In genomic region chr6:36797055-36797454, GRCh38 we compare ENCODE assay signal across 27 cellular contexts. TPM values are rescaled to one million over a fixed set of nuclear protein-coding genes. Genes with fewer than 3 reads are reported as not detected.
A peak's percentile ranks its signal among the peaks of the same experiment; 100 is the strongest.
DNase-seq lines count a peak whose midpoint lies in the region; ATAC-seq, FAIRE-seq and TF ChIP-seq lines count a peak whose summit lies in the region.
"Had no signal": no experiment of that assay in that cellular context is flagged by ENCODE, and none has a peak within 500 bp of the region (broad histone marks: within the 10 kb centered on the region; RNA-seq: fewer than 3 reads in every experiment).

No MANE protein-coding gene starts in this region.

- TF ChIP-seq CTCF in liver (IDR thresholded peaks at IDR 0.05; ENCODE audit: low read depth, low read length, missing input control) (no peak), HepG2 (CRISPR knock-in tag; IDR thresholded peaks at IDR 0.05) (no peak), kidney (IDR thresholded peaks at IDR 0.05; ENCODE audit: borderline replicate concordance, extremely low read depth, insufficient read depth) (no peak), right lobe of liver (IDR thresholded peaks at IDR 0.05) (no peak)

- WGBS in liver, result 48% methylated on average over 12 of the region's 12 CpGs
- 37% methylated on average over 12 of the region's 12 CpGs for WGBS in HepG2 (ENCODE audit: low lambda C conversion rate)
- WGBS in right lobe of liver (ENCODE audit: insufficient coverage, low coverage, low lambda C conversion rate, missing lambda C conversion rate), result 50% methylated on average over 10 of the region's 12 CpGs

- H3K9me3 ChIP-seq in liver (ENCODE audit: control insufficient read depth in 4 of 4, low read length in 3 of 4), result no peaks in the 10 kb centered on the region
- H3K9me3 ChIP-seq in HepG2 (ENCODE audit: low read length), result no peaks in the 10 kb centered on the region
- no peaks in the 10 kb centered on the region for H3K9me3 ChIP-seq in kidney (ENCODE audit: control insufficient read depth in 1 of 2, low read length in 2 of 2)
- no peaks in the 10 kb centered on the region for H3K9me3 ChIP-seq in right lobe of liver
- H3K9me3 ChIP-seq: A549; BLaER1 treated with 17β-estradiol and CSF1 and Interleukin-3, amounts not matched to agents 10 nM and 100 nM; Caco-2 had no signal

- DNase-seq in HepG2 (ENCODE audit: low spot score), result no peak
- DNase-seq in kidney, result peak; percentile 39
- DNase-seq in right lobe of liver, result peak in 1 of 3 donors; percentile 57
- DNase-seq in stimulated activated naive CD4-positive, alpha-beta T cell (lab: John Stamatoyannopoulos, UW), result no peak
- DNase-seq in DMS153 (lab: John Stamatoyannopoulos, UW), result no peak
- no peak for DNase-seq in activated naive CD4-positive, alpha-beta T cell treated with anti-CD3 and anti-CD28 coated beads, Interleukin-2, amount 50 U/mL, for 16 hours
- DNase-seq: AML-193; Caco-2; Calu3; CD4-positive, alpha-beta T cell; CD8-positive, alpha-beta T cell; DMS53; DMS79; DND-41; EL; GDM1 had no signal

- no peaks in the 10 kb centered on the region for H3K79me2 ChIP-seq in HepG2 (ENCODE audit: insufficient read depth, low read length)

- CTCF ChIA-PET in HepG2 (lab: Yijun Ruan, JAX; ENCODE audit: low intra/inter-chr PET ratio, low total read pairs), result no interaction called here

- no peaks in the 10 kb centered on the region for H3K36me3 ChIP-seq in liver (ENCODE audit: control insufficient read depth in 4 of 4, insufficient read depth in 3 of 4, low read depth in 1 of 4, low read length in 3 of 4)
- no peaks in the 10 kb centered on the region for H3K36me3 ChIP-seq in HepG2 (replicated peaks in 1 of 2; ENCODE audit: control insufficient read depth in 1 of 2, insufficient read depth in 2 of 2, low read length in 2 of 2)
- no peaks in the 10 kb centered on the region for H3K36me3 ChIP-seq in kidney (ENCODE audit: control insufficient read depth in 1 of 2, insufficient read depth in 2 of 2, low read length in 2 of 2)
- H3K36me3 ChIP-seq in right lobe of liver, result no peaks in the 10 kb centered on the region
- H3K36me3 ChIP-seq: BLaER1 treated with 17β-estradiol and CSF1 and Interleukin-3, amounts not matched to agents 10 nM and 100 nM had no signal

- in situ Hi-C loops in HepG2 (cut with HindIII; ENCODE audit: extremely low pct_ligation_motif_present, low pct_unique_long_range_greater_than_20kb), result no loop called here

- TF ChIP-seq RAD21 in liver (IDR thresholded peaks at IDR 0.05) (no peak), HepG2 (CRISPR knock-in tag; IDR thresholded peaks at IDR 0.05) (no peak)

- POLR2A ChIA-PET in HepG2 (lab: Yijun Ruan, JAX), result no interaction called here

- H3K4me1 ChIP-seq in liver (ENCODE audit: control insufficient read depth in 4 of 4, insufficient read depth in 4 of 4, low read length in 3 of 4) (no peaks in the 10 kb centered on the region), HepG2 (ENCODE audit: insufficient read depth, low read length) (no peaks in the 10 kb centered on the region), kidney (ENCODE audit: control insufficient read depth in 1 of 2, insufficient read depth in 1 of 2, low read depth in 1 of 2, low read length in 2 of 2) (no peaks in the 10 kb centered on the region), right lobe of liver (no peaks in the 10 kb centered on the region)
- H3K4me1 ChIP-seq: A549, Caco-2 had no signal

- H3K4me3 ChIP-seq in liver (ENCODE audit: low read depth in 1 of 3, low read length in 3 of 3) (no peak overlapping the region), HepG2 (replicated peaks in 1 of 3; ENCODE audit: insufficient read depth in 1 of 3, low read depth in 2 of 3, low read length in 3 of 3) (no peak overlapping the region), kidney (ENCODE audit: low read length in 2 of 2) (no peak overlapping the region), right lobe of liver (no peak overlapping the region)
- H3K4me3 ChIP-seq: A549; BLaER1 treated with 17β-estradiol and CSF1 and Interleukin-3, amounts not matched to agents 10 nM and 100 nM; GM12878 had no signal

- intact Hi-C loops in HepG2 (cut with micrococcal nuclease; ENCODE audit: unreplicated experiment) (no loop called here), kidney (cut with DNase I) (no loop called here), right lobe of liver (cut with DNase I) (no loop called here)

- no peak overlapping the region for H3K9ac ChIP-seq in liver (ENCODE audit: low read depth in 1 of 2, low read length in 2 of 2)
- no peak overlapping the region for H3K9ac ChIP-seq in HepG2 (ENCODE audit: insufficient read depth, low read depth, low read length)
- no peak overlapping the region for H3K9ac ChIP-seq in kidney (ENCODE audit: low read length in 2 of 2)
- H3K9ac ChIP-seq: BLaER1 treated with 17β-estradiol and CSF1 and Interleukin-3, amounts not matched to agents 10 nM and 100 nM had no signal

- H4K20me1 ChIP-seq in HepG2 (ENCODE audit: insufficient read depth, low read length), result no peaks in the 10 kb centered on the region
- H4K20me1 ChIP-seq: BLaER1 treated with 17β-estradiol and CSF1 and Interleukin-3, amounts not matched to agents 10 nM and 100 nM had no signal

- H3K4me2 ChIP-seq in HepG2 (ENCODE audit: low read depth, low read length), result no peak overlapping the region
- H3K4me2 ChIP-seq: A549 had no signal

- BruUV-seq in HepG2 (replicated peaks; lab: Mats Ljungman, UMichigan), result no TSS peak

- H2AFZ ChIP-seq in HepG2 (ENCODE audit: low read length), result no peak overlapping the region

- TF ChIP-seq EP300 in HepG2 (IDR thresholded peaks at IDR 0.05; ENCODE audit: low read depth in 2 of 2, low read length in 2 of 2), result no peak
- no peak for TF ChIP-seq EP300 in HepG2 (CRISPR knock-in tag; IDR thresholded peaks at IDR 0.05; ENCODE audit: borderline replicate concordance)

- FAIRE-seq in HepG2 (lab: Jason Lieb, UNC), result no peak
- no peak for FAIRE-seq in kidney (lab: Jason Lieb, UNC)
- FAIRE-seq: A549, D721Med, GM12878, GM12892, GM18507, GM19239 had no signal

- no peak overlapping the region for H3K27ac ChIP-seq in liver (ENCODE audit: low read depth in 1 of 2, low read length in 2 of 2)
- H3K27ac ChIP-seq in HepG2 (ENCODE audit: extremely low read length, insufficient read depth, low read length), result no peak overlapping the region
- no peak overlapping the region for H3K27ac ChIP-seq in kidney (ENCODE audit: low read depth in 2 of 2, low read length in 2 of 2)
- no peak overlapping the region for H3K27ac ChIP-seq in right lobe of liver
- H3K27ac ChIP-seq: 22Rv1; A549; BLaER1 treated with 17β-estradiol and CSF1 and Interleukin-3, amounts not matched to agents 10 nM and 100 nM; C4-2B had no signal

- ATAC-seq in HepG2 (no peak), right lobe of liver (peak in 3 of 4 donors; percentile 30 to 68 (median 58))
- ATAC-seq: A549; CD8-positive, alpha-beta T cell; GM12878 had no signal

- no peaks in the 10 kb centered on the region for H3K27me3 ChIP-seq in liver (ENCODE audit: control insufficient read depth in 4 of 4, insufficient read depth in 4 of 4, low read length in 3 of 4)
- H3K27me3 ChIP-seq in HepG2 (ENCODE audit: control insufficient read depth in 1 of 2, insufficient read depth in 2 of 2, low read length in 2 of 2), result peaks cover 10 to 68% of the 10 kb centered on the region in 2 experiments; a peak in 4 of 5 replicates
- no peaks in the 10 kb centered on the region for H3K27me3 ChIP-seq in right lobe of liver

- no peak for TF ChIP-seq POLR2A in HepG2 (IDR thresholded peaks at IDR 0.05; ENCODE audit: insufficient read depth in 1 of 2, low read depth in 2 of 2, low read length in 2 of 2)
- TF ChIP-seq POLR2A in right lobe of liver (IDR thresholded peaks at IDR 0.05), result no peak

TF ChIP-seq in liver, 16 proteins besides CTCF, POLR2A, EP300 and RAD21:
- peak in 1 of 2 donors; percentile 20 for TF ChIP-seq HNF4A (conservative IDR thresholded peaks at IDR 0.05)
- TF ChIP-seq GABPA (IDR thresholded peaks at IDR 0.05 in 1 of 2, conservative IDR thresholded peaks at IDR 0.05 in 1 of 2), result no peak
- peak; percentile 20 to 60 for TF ChIP-seq RXRA (IDR thresholded peaks at IDR 0.05)
- no peak for TF ChIP-seq FOXA1 (IDR thresholded peaks at IDR 0.05)

TF ChIP-seq in HepG2, 621 proteins besides CTCF, POLR2A, EP300 and RAD21:
- no peak for TF ChIP-seq ZSCAN21 (CRISPR knock-in tag; IDR thresholded peaks at IDR 0.05; ENCODE audit: borderline replicate concordance)
- no peak for TF ChIP-seq ISX (CRISPR knock-in tag; conservative IDR thresholded peaks at IDR 0.05)
- TF ChIP-seq ZNF33A (CRISPR knock-in tag; IDR thresholded peaks at IDR 0.05; ENCODE audit: borderline replicate concordance), result no peak
- no peak for TF ChIP-seq ZNF792 (CRISPR knock-in tag; IDR thresholded peaks at IDR 0.05)
- no peak for TF ChIP-seq KDM3A (CRISPR knock-in tag; IDR thresholded peaks at IDR 0.05; ENCODE audit: low read depth)

RNA-seq across cellular contexts. Expression of gene CPNE5, which starts 42.2 kb away (rescaled TPM):
- total RNA-seq in liver, result under 1 TPM; 0.42 to 0.47 TPM
- polyA plus RNA-seq in liver, result 1 to 10 TPM in 1 of 2 donors, under 1 TPM in 1; 0.24 to 1.1 TPM
- total RNA-seq in HepG2 (2016; rRNA removed; fragmentation: Illumina TruSeq; extraction: Trizol), result not detected in 2 replicates
- not detected in 2 replicates for total RNA-seq in HepG2 (2016; cell fraction: cytosol; rRNA removed; fragmentation: Illumina TruSeq; extraction: Trizol; ENCODE audit: low read depth)
- total RNA-seq in HepG2 (2016; cell fraction: insoluble cytoplasmic fraction; rRNA removed; fragmentation: Illumina TruSeq; extraction: Trizol), result not detected in 2 replicates
- total RNA-seq in HepG2 (2016; cell fraction: membrane; rRNA removed; fragmentation: Illumina TruSeq; extraction: Trizol), result not detected in 2 replicates
- not detected in 2 replicates for total RNA-seq in HepG2 (2016; cell fraction: nucleus; rRNA removed; fragmentation: Illumina TruSeq; extraction: Trizol)
- polyA plus RNA-seq in HepG2 (2011; rRNA removed), result 0.10 and 0.16 TPM in 2 replicates
- 0.15 TPM in 1 of 2 replicates, not detected in the other for polyA plus RNA-seq in HepG2 (2011; cell fraction: cytosol; rRNA removed)
- polyA plus RNA-seq in HepG2 (2011; cell fraction: nucleus; rRNA removed), result 0.36 and 0.40 TPM in 2 replicates
- 0.05 and 0.16 TPM in 2 replicates for polyA plus RNA-seq in HepG2 (2012)
- not detected in 2 replicates for polyA plus RNA-seq in HepG2 (2016; cell fraction: cytosol; fragmentation: Illumina TruSeq; extraction: Trizol; ENCODE audit: low read depth)
- not detected in 2 replicates for polyA plus RNA-seq in HepG2 (2016; cell fraction: insoluble cytoplasmic fraction; fragmentation: Illumina TruSeq; extraction: Trizol; ENCODE audit: low read depth)
- polyA plus RNA-seq in HepG2 (2016; cell fraction: membrane; fragmentation: Illumina TruSeq; extraction: Trizol; ENCODE audit: low read depth), result not detected in 2 replicates
- not detected in 2 replicates for polyA plus RNA-seq in HepG2 (2016; cell fraction: nucleus; fragmentation: Illumina TruSeq; extraction: Trizol; ENCODE audit: insufficient read depth, low read depth)
- 0.26 TPM in 1 of 2 replicates, not detected in the other for polyA minus RNA-seq in HepG2 (2011; rRNA and poly(A)+ RNA removed; ENCODE audit: low replicate concordance)
- polyA minus RNA-seq in HepG2 (2011; cell fraction: cytosol; rRNA and poly(A)+ RNA removed), result not detected in 2 replicates
- not detected in 2 replicates for polyA minus RNA-seq in HepG2 (2011; cell fraction: nucleus; rRNA and poly(A)+ RNA removed)
- 7.1 TPM for total RNA-seq in kidney
- polyA plus RNA-seq in kidney (ENCODE audit: insufficient read depth, low read depth, low replicate concordance), result 3.7 TPM
- total RNA-seq in right lobe of liver, result under 1 TPM; 0.12 to 0.84 (median 0.23) TPM
- total RNA-seq: A172, Caco-2, Calu3 had no signal
